Comparison of ENCODE assay signal across 6 cellular contexts in genomic region chr14:85523624-85524023, GRCh38. TPM values are rescaled to one million over a fixed set of nuclear protein-coding genes. Genes with fewer than 3 reads are reported as not detected.
"Had no signal": no experiment of that assay in that cellular context is flagged by ENCODE, and none has a peak within 500 bp of the region (broad histone marks: within the 10 kb centered on the region; RNA-seq: fewer than 3 reads in every experiment).

No MANE protein-coding gene starts in this region.

- H3K27ac ChIP-seq: HL-60 had no signal

- DNase-seq: IMR-90 had no signal

- H3K4me3 ChIP-seq: K562 had no signal

- ATAC-seq: HepG2, K562 had no signal

RNA-seq across cellular contexts. Expression of gene FLRT2, which starts 6.3 kb away (rescaled TPM):
- total RNA-seq: HepG2, HT-29 had no signal
- polyA plus RNA-seq: HepG2, IgD-negative memory B cell, K562 had no signal
